2 cellular contexts compared by ENCODE assay signal in the genomic region with DNA sequence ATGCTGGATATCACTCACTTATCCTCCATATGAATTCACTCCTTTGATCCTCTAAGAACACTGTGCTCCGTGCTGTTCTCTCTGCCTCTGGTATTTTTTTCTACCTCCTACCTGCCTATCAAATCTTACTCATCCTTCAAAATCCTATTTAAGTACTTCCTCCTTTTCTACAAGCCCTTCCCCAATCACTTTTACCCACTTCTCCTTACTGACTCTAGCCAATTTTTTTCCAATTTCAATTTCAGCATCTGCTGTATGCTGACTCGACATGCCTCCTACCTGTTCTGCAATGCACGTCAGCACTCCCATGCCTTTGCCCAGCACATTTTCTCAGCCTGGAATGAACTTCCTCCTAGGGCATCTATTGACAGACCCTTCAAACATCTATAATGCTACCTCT.
TF ChIP-seq lines count a peak whose summit lies in the region.

No MANE protein-coding gene starts in this region.

TF ChIP-seq in HEK293, 187 proteins besides CTCF, POLR2A, EP300 and RAD21:
- TF ChIP-seq ZNF837 (tag by site-specific recombination; IDR thresholded peaks at IDR 0.05) (no peak), ZIC2 (tag by site-specific recombination; IDR thresholded peaks at IDR 0.05) (no peak), ZNF311 (tag by site-specific recombination; IDR thresholded peaks at IDR 0.05; ENCODE audit: borderline replicate concordance) (no peak), ZNF777 (tag by site-specific recombination; IDR thresholded peaks at IDR 0.05; ENCODE audit: borderline replicate concordance) (no peak), ZNF529 (tag by site-specific recombination; IDR thresholded peaks at IDR 0.05; ENCODE audit: insufficient replicate concordance) (no peak), ZBTB17 (tag by site-specific recombination; IDR thresholded peaks at IDR 0.05) (0 out of 2 replicates have a peak, but pooled peaks have one; percentile 12)
- TF ChIP-seq, protein P1, sequence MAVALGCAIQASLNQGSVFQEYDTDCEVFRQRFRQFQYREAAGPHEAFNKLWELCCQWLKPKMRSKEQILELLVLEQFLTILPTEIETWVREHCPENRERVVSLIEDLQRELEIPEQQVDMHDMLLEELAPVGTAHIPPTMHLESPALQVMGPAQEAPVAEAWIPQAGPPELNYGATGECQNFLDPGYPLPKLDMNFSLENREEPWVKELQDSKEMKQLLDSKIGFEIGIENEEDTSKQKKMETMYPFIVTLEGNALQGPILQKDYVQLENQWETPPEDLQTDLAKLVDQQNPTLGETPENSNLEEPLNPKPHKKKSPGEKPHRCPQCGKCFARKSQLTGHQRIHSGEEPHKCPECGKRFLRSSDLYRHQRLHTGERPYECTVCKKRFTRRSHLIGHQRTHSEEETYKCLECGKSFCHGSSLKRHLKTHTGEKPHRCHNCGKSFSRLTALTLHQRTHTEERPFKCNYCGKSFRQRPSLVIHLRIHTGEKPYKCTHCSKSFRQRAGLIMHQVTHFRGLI (tag by site-specific recombination; IDR thresholded peaks at IDR 0.05) = no peak

TF ChIP-seq in K562, 482 proteins besides CTCF, POLR2A, EP300 and RAD21:
- no peak for TF ChIP-seq XRCC3 (IDR thresholded peaks at IDR 0.05)
- TF ChIP-seq MAFG (tag; conservative IDR thresholded peaks at IDR 0.05) = peak; percentile 46; the same call in 1 of the 2 replicates
- peak; percentile 58 for TF ChIP-seq ZNF316 (IDR thresholded peaks at IDR 0.05)
- TF ChIP-seq SLC30A9 (CRISPR knock-in tag; IDR thresholded peaks at IDR 0.05) = no peak
- TF ChIP-seq NCOR1 (IDR thresholded peaks at IDR 0.05) = no peak
- peak; percentile 32; the same call in 1 of the 2 replicates for TF ChIP-seq C11orf30 (IDR thresholded peaks at IDR 0.05; ENCODE audit: low read depth)
- no peak for TF ChIP-seq ZNF75A (CRISPR knock-in tag; IDR thresholded peaks at IDR 0.05)
- TF ChIP-seq, protein P2, sequence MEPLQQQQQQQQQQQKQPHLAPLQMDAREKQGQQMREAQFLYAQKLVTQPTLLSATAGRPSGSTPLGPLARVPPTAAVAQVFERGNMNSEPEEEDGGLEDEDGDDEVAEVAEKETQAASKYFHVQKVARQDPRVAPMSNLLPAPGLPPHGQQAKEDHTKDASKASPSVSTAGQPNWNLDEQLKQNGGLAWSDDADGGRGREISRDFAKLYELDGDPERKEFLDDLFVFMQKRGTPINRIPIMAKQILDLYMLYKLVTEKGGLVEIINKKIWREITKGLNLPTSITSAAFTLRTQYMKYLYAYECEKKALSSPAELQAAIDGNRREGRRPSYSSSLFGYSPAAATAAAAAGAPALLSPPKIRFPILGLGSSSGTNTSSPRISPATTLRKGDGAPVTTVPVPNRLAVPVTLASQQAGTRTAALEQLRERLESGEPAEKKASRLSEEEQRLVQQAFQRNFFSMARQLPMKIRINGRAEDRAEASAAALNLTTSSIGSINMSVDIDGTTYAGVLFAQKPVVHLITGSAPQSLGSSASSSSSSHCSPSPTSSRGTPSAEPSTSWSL (CRISPR knock-in tag; IDR thresholded peaks at IDR 0.05; ENCODE audit: borderline replicate concordance) = no peak
- no peak for TF ChIP-seq ESRRA (IDR thresholded peaks at IDR 0.05; ENCODE audit: borderline replicate concordance, low read depth)
- TF ChIP-seq CBFA2T2 (conservative IDR thresholded peaks at IDR 0.05) = no peak
- TF ChIP-seq TCF7 (IDR thresholded peaks at IDR 0.05; ENCODE audit: borderline replicate concordance) = no peak
- TF ChIP-seq, protein P3, sequence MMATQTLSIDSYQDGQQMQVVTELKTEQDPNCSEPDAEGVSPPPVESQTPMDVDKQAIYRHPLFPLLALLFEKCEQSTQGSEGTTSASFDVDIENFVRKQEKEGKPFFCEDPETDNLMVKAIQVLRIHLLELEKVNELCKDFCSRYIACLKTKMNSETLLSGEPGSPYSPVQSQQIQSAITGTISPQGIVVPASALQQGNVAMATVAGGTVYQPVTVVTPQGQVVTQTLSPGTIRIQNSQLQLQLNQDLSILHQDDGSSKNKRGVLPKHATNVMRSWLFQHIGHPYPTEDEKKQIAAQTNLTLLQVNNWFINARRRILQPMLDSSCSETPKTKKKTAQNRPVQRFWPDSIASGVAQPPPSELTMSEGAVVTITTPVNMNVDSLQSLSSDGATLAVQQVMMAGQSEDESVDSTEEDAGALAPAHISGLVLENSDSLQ (IDR thresholded peaks at IDR 0.05) = peak; percentile 73; the same call in 1 of the 2 replicates
- no peak for TF ChIP-seq ZNF140 (CRISPR knock-in tag; IDR thresholded peaks at IDR 0.05)
